In the genomic region with DNA sequence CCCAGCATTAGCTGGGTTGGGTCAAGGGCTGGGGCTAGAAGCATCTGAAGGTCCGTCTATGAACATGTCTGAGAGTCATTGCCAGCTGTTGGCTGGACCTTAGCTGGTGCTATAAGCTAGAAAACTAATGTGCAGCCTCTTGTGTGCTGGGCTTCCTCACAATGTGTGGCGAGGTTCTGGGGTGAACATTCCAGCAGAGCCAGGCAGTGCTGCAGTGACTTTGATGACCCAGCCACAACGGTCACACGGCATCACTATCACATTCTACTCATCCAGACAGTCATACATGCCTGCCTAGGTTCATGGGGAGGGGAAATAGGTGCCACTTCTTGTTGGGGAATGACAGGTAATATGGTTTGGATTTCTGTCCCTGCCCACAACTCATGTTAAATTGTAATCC, we compare ENCODE assay signal across 23 cellular contexts.
"Had no signal": no experiment of that assay in that cellular context is flagged by ENCODE, and none has a peak within 500 bp of the region (broad histone marks: within the 10 kb centered on the region; RNA-seq: fewer than 3 reads in every experiment).

No MANE protein-coding gene starts in this region.

- DNase-seq: natural killer cell; occipital lobe; pancreas; retina; right cardiac atrium; right lobe of liver; sigmoid colon; stimulated activated CD4-positive, alpha-beta T cell treated with anti-CD3 and anti-CD28 coated beads, Interleukin-15, amount 100 ng/mL, for 24 hours; stimulated activated CD4-positive, alpha-beta T cell treated with anti-CD3 and anti-CD28 coated beads, Interleukin-2, amount 100 ng/mL, for 48 hours; stimulated activated CD4-positive, alpha-beta T cell treated with anti-CD3 and anti-CD28 coated beads, Interleukin-4, amount 100 ng/mL, for 24 hours; stimulated activated naive B cell treated with anti-CD40 and anti-IgM and Interleukin-4, amounts not matched to agents 10 μg/mL and 1 μg/mL and 100 μg/mL, for 72 hours; stimulated activated naive CD4-positive, alpha-beta T cell treated with Interleukin-2 at 50 U/mL for 16 hours; stomach; thyroid gland; trophoblast cell; upper lobe of left lung had no signal

- FAIRE-seq: pancreas, small intestine had no signal

- H3K4me3 ChIP-seq: neural progenitor cell, pancreas, prostate gland, right lobe of liver, sigmoid colon, stomach, thoracic aorta, thyroid gland, tibial nerve, upper lobe of left lung, vagina had no signal

- H3K4me1 ChIP-seq: neural progenitor cell, pancreas, prostate gland had no signal

- ATAC-seq: natural killer cell; pancreas; right cardiac atrium; right lobe of liver; stimulated activated effector memory CD8-positive, alpha-beta T cell treated with anti-CD3 and anti-CD28 coated beads, Interleukin-12 subunit alpha, Interleukin-12 subunit beta, amount 100 ng/mL, for 72 hours; stimulated activated naive B cell treated with anti-CD40 and anti-IgM and Interleukin-4, amounts not matched to agents 10 μg/mL and 1 μg/mL and 100 μg/mL, for 72 hours had no signal

- H3K36me3 ChIP-seq: neural progenitor cell, pancreas, prostate gland, right lobe of liver, sigmoid colon, stomach, thoracic aorta, thyroid gland, tibial nerve, upper lobe of left lung, vagina had no signal

- H3K9me3 ChIP-seq: pancreas, prostate gland, right lobe of liver, thoracic aorta, thyroid gland, vagina had no signal

- H3K27ac ChIP-seq: neural progenitor cell, pancreas, prostate gland, right lobe of liver, sigmoid colon, stomach, thoracic aorta, thyroid gland, tibial nerve, upper lobe of left lung, vagina had no signal

- H3K27me3 ChIP-seq: neural progenitor cell, pancreas, right lobe of liver, sigmoid colon, thyroid gland, tibial nerve, upper lobe of left lung, vagina had no signal
